ENCODE assay signal across 1 cellular context in genomic region chr16:10536328-10536727, GRCh38.
TF ChIP-seq lines count a peak whose summit lies in the region.

No MANE protein-coding gene starts in this region.

TF ChIP-seq in GM12878, 131 proteins besides CTCF, POLR2A, EP300 and RAD21:
- TF ChIP-seq MTA2 (IDR thresholded peaks at IDR 0.05; ENCODE audit: low read depth): peak; percentile 34; the same call in 1 of the 2 replicates
- TF ChIP-seq SMARCA5 (IDR thresholded peaks at IDR 0.05): 0 out of 2 replicates have a peak, but pooled peaks have one; percentile 56
- peak in 1 of 2 experiments; percentile 24; a peak in 1 of 4 replicates for TF ChIP-seq BHLHE40 (IDR thresholded peaks at IDR 0.05; ENCODE audit: borderline replicate concordance in 1 of 2, low read depth in 2 of 2, low read length in 1 of 2)
- TF ChIP-seq ZBTB33 (IDR thresholded peaks at IDR 0.05): peak; percentile 70; the same call in 1 of the 2 replicates
